Comparison of ENCODE assay signal across 8 cellular contexts in genomic region chr1:62131093-62131725, GRCh38.
DNase-seq lines count a peak whose midpoint lies in the region; ATAC-seq and TF ChIP-seq lines count a peak whose summit lies in the region.

No MANE protein-coding gene starts in this region.

- H3K4me1 Mint-ChIP-seq in activated T-helper 17 cell treated with anti-CD3 and anti-CD28 coated beads, Interleukin-2, amount 50 U/mL, for 72 hours, result no peaks in the 10 kb centered on the region

- no peaks in the 10 kb centered on the region for H3K36me3 ChIP-seq in cardiac muscle cell

- H3K9me3 Mint-ChIP-seq in activated T-helper 17 cell treated with anti-CD3 and anti-CD28 coated beads, Interleukin-2, amount 50 U/mL, for 72 hours, result no peaks in the 10 kb centered on the region

- H3K9me3 ChIP-seq in cardiac muscle cell (ENCODE audit: low read depth), result no peaks in the 10 kb centered on the region

- no peak overlapping the region for H3K4me3 Mint-ChIP-seq in activated T-helper 17 cell treated with anti-CD3 and anti-CD28 coated beads, Interleukin-2, amount 50 U/mL, for 72 hours

- peak; percentile 98 for ATAC-seq in GM19351 (IDR thresholded peaks at IDR 0.05; ENCODE audit: unreplicated experiment)
- peak; percentile 80 for ATAC-seq in HG03196 (IDR thresholded peaks at IDR 0.05; ENCODE audit: unreplicated experiment)
- ATAC-seq in activated T-helper 17 cell treated with anti-CD3 and anti-CD28 coated beads, Interleukin-2, amount 50 U/mL, for 72 hours (replicated peaks), result peak; percentile 79

- no peaks in the 10 kb centered on the region for H3K27me3 Mint-ChIP-seq in activated T-helper 17 cell treated with anti-CD3 and anti-CD28 coated beads, Interleukin-2, amount 50 U/mL, for 72 hours

- no peak overlapping the region for H3K27ac Mint-ChIP-seq in activated T-helper 17 cell treated with anti-CD3 and anti-CD28 coated beads, Interleukin-2, amount 50 U/mL, for 72 hours

- H3K27me3 ChIP-seq in cardiac muscle cell, result no peaks in the 10 kb centered on the region

- TF ChIP-seq CTCF in cardiac muscle cell (IDR thresholded peaks at IDR 0.05; ENCODE audit: low read depth, low read length), result peak; percentile 99

- no peak overlapping the region for H3K4me3 ChIP-seq in cardiac muscle cell

- H3K27ac ChIP-seq in cardiac muscle cell, result no peak overlapping the region

- peak; percentile 76 for DNase-seq in D341Med (ENCODE audit: low spot score)
- DNase-seq in NCI-H526 (lab: John Stamatoyannopoulos, UW), result peak; percentile 47 to 70
- DNase-seq in cardiac muscle cell (ENCODE audit: low read depth in 1 of 2, low spot score in 1 of 2), result peak; percentile 75 to 83
- peak; percentile 28 for DNase-seq in retina
- no peak for DNase-seq in GOT3 (lab: John Stamatoyannopoulos, UW)

- peaks cover 33% of the 10 kb centered on the region for H3K36me3 Mint-ChIP-seq in activated T-helper 17 cell treated with anti-CD3 and anti-CD28 coated beads, Interleukin-2, amount 50 U/mL, for 72 hours (ENCODE audit: low read depth)

- H3K4me1 ChIP-seq in cardiac muscle cell (ENCODE audit: low read depth), result no peaks in the 10 kb centered on the region
